In genomic region chr13:37442996-37443395, GRCh38 we compare ENCODE assay signal across 20 cellular contexts.
"Had no signal": no experiment of that assay in that cellular context is flagged by ENCODE, and none has a peak within 500 bp of the region (broad histone marks: within the 10 kb centered on the region; RNA-seq: fewer than 3 reads in every experiment).

No MANE protein-coding gene starts in this region.

- H3K9me3 ChIP-seq: esophagus squamous epithelium, gastroesophageal sphincter, pancreas, transverse colon had no signal

- ATAC-seq: activated T-cell treated with anti-CD3 and anti-CD28 coated beads, Interleukin-2, amount 50 U/mL, for 72 hours; gastroesophageal sphincter; pancreas had no signal

- DNase-seq: activated CD4-positive, alpha-beta T cell treated with anti-CD3 and anti-CD28 coated beads, Interleukin-2, amount 10 ng/mL, durations not matched to agents 24 days and 14 days; activated CD4-positive, CD25-positive, alpha-beta regulatory T cell; activated CD8-positive, alpha-beta memory T cell treated with anti-CD3 and anti-CD28 coated beads, Interleukin-2, amount 50 U/mL, for 48 hours; activated gamma-delta T cell; activated T-cell treated with anti-CD3 and anti-CD28 coated beads, Interleukin-2, amount 50 U/mL, for 72 hours; anterior cingulate cortex; esophagus squamous epithelium; islet precursor cell; midbrain; pancreas; stimulated activated CD4-positive, alpha-beta T cell treated with anti-CD3 and anti-CD28 coated beads, Interleukin-15, amount 100 ng/mL, for 24 hours; stimulated activated CD4-positive, alpha-beta T cell treated with anti-CD3 and anti-CD28 coated beads, Interleukin-4, amount 100 ng/mL, for 24 hours; stimulated activated naive CD4-positive, alpha-beta T cell; SW 1271; transverse colon had no signal

- H3K4me2 ChIP-seq: neural progenitor cell had no signal

- H3K27ac ChIP-seq: cardiac muscle cell, esophagus squamous epithelium, gastroesophageal sphincter, neural progenitor cell, pancreas, transverse colon had no signal

- H3K4me3 ChIP-seq: cardiac muscle cell, esophagus squamous epithelium, gastroesophageal sphincter, lung, neural progenitor cell, pancreas, skin epidermis, transverse colon had no signal

- H3K36me3 ChIP-seq: cardiac muscle cell, esophagus squamous epithelium, gastroesophageal sphincter, neural progenitor cell, pancreas, transverse colon had no signal

- H2AFZ ChIP-seq: neural progenitor cell had no signal

- H3K27me3 ChIP-seq: cardiac muscle cell, esophagus squamous epithelium, gastroesophageal sphincter, neural progenitor cell, pancreas, transverse colon had no signal

- H3K4me1 ChIP-seq: esophagus squamous epithelium, gastroesophageal sphincter, neural progenitor cell, pancreas, transverse colon had no signal

- H3K9ac ChIP-seq: neural progenitor cell had no signal
